ENCODE assay signal across 16 cellular contexts in the genomic region with DNA sequence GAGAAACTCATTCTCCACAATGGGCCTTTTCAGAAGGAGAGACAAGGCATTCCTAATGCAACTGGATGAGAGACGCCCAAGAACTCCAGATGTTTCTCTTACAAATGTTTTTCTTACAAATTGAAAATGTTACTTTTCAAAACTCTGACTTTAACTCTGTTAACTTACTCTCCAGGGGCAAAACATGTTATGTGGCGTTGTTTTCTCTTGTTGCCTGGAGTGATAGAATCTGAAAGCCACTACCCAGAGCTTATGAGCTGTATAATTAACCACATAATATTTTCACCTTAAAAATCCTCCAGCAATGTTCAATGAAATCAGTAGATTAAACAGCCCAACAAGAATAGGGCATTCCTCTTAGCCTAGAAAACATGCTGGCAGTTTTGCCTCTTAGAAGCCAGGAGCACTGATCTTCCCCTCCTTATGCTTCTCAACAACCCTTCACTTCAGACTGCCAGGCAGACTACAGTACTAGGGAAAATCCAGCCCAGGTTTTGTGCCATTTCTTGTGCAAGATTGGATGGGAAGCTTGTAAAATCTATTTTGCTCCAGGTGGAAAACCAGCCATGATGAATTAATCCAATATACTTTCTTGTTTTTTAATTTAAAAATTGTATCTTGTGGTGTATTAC.
DNase-seq lines count a peak whose midpoint lies in the region; ATAC-seq and TF ChIP-seq lines count a peak whose summit lies in the region.
"Had no signal": no experiment of that assay in that cellular context is flagged by ENCODE, and none has a peak within 500 bp of the region (broad histone marks: within the 10 kb centered on the region; RNA-seq: fewer than 3 reads in every experiment).

No MANE protein-coding gene starts in this region.

- no peaks in the 10 kb centered on the region for H3K27me3 ChIP-seq in parathyroid adenoma (ENCODE audit: control insufficient read depth, insufficient read depth, low read length)
- no peaks in the 10 kb centered on the region for H3K27me3 ChIP-seq in naive thymus-derived CD4-positive, alpha-beta T cell (ENCODE audit: control insufficient read depth in 2 of 2, insufficient read depth in 2 of 2, low read length in 2 of 2)
- H3K27me3 ChIP-seq: BLaER1 had no signal

- H3K4me3 ChIP-seq in parathyroid adenoma (ENCODE audit: low read depth, low read length), result no peak overlapping the region
- H3K4me3 ChIP-seq in naive thymus-derived CD4-positive, alpha-beta T cell (ENCODE audit: low read length), result no peak overlapping the region
- H3K4me3 ChIP-seq in lower leg skin (ENCODE audit: low read depth, poor library complexity, severe bottlenecking), result no peak overlapping the region
- H3K4me3 ChIP-seq: BLaER1, GM12878 had no signal

- H3K4me1 ChIP-seq in parathyroid adenoma, result no peaks in the 10 kb centered on the region
- H3K4me1 ChIP-seq in naive thymus-derived CD4-positive, alpha-beta T cell (ENCODE audit: control insufficient read depth in 2 of 2, insufficient read depth in 2 of 2, low read length in 2 of 2), result no peaks in the 10 kb centered on the region
- H3K4me1 ChIP-seq: BLaER1 had no signal

- peak overlapping the region; percentile 57 for H2AFZ ChIP-seq in parathyroid adenoma

- intact Hi-C loops in left ventricle myocardium superior (cut with micrococcal nuclease), result no loop called here
- intact Hi-C loops in Right ventricle myocardium superior (cut with DNase I), result no loop called here
- intact Hi-C loops in naive thymus-derived CD4-positive, alpha-beta T cell (cut with micrococcal nuclease), result no loop called here
- intact Hi-C loops in lower leg skin (cut with DNase I; ENCODE audit: low total_unique reads), result no loop called here

- H3K4me2 ChIP-seq in parathyroid adenoma (ENCODE audit: low read length), result no peak overlapping the region
- H3K4me2 ChIP-seq: BLaER1 had no signal

- 42 to 49% methylated on average over 2 of the region's 2 CpGs for WGBS in lower leg skin, 2 donors

- H3K9ac ChIP-seq in parathyroid adenoma, result no peak overlapping the region
- H3K9ac ChIP-seq: BLaER1 had no signal

- CTCF ChIA-PET in naive thymus-derived CD4-positive, alpha-beta T cell (lab: Charles Lee), result no interaction called here

- H3K27me3 Mint-ChIP-seq in naive thymus-derived CD4-positive, alpha-beta T cell, result no peaks in the 10 kb centered on the region
- H3K27me3 Mint-ChIP-seq: CD4-positive, alpha-beta memory T cell had no signal

- no peaks in the 10 kb centered on the region for H3K79me2 ChIP-seq in parathyroid adenoma

- no peak overlapping the region for H3K27ac Mint-ChIP-seq in naive thymus-derived CD4-positive, alpha-beta T cell
- H3K27ac Mint-ChIP-seq: CD4-positive, alpha-beta memory T cell had no signal

- DNase-seq in left ventricle myocardium superior (no peak), Right ventricle myocardium superior (no peak), fibroblast of peridontal ligament (ENCODE audit: extremely low read depth) (peak; percentile 48), lower leg skin (ENCODE audit: low spot score in 2 of 2) (no peak), NCI-H2107 (lab: John Stamatoyannopoulos, UW) (no peak)
- DNase-seq in naive thymus-derived CD4-positive, alpha-beta T cell, result no peak
- DNase-seq: 8988T; CD4-positive, alpha-beta memory T cell; DMS79 treated with DMSO at 0.1 percent for 48 hours; EL; H9 had no signal

- no peak for TF ChIP-seq POLR2A in lower leg skin (IDR thresholded peaks at IDR 0.05)

- ATAC-seq in left ventricle myocardium superior (peak; percentile 48), Right ventricle myocardium superior (ENCODE audit: poor library complexity) (no peak)
- no peak for ATAC-seq in naive thymus-derived CD4-positive, alpha-beta T cell
- ATAC-seq: GM12878, HepG2 had no signal

- peaks cover 0 to 4% (median 0%) of the 10 kb centered on the region in 5 donors for H3K36me3 Mint-ChIP-seq in naive thymus-derived CD4-positive, alpha-beta T cell
- H3K36me3 Mint-ChIP-seq: CD14-positive monocyte; CD4-positive, alpha-beta memory T cell had no signal

- POLR2A ChIA-PET in naive thymus-derived CD4-positive, alpha-beta T cell (lab: Charles Lee), result no interaction called here

- peaks cover 0 to 13% (median 0%) of the 10 kb centered on the region in 7 donors for H3K4me1 Mint-ChIP-seq in naive thymus-derived CD4-positive, alpha-beta T cell
- H3K4me1 Mint-ChIP-seq: CD14-positive monocyte had no signal

- H3K9me3 Mint-ChIP-seq in naive thymus-derived CD4-positive, alpha-beta T cell, result no peaks in the 10 kb centered on the region
- H3K9me3 Mint-ChIP-seq: CD4-positive, alpha-beta memory T cell; H9 had no signal

- no peaks in the 10 kb centered on the region for H3K36me3 ChIP-seq in parathyroid adenoma (ENCODE audit: control insufficient read depth, insufficient read depth, low read length)
- no peaks in the 10 kb centered on the region for H3K36me3 ChIP-seq in naive thymus-derived CD4-positive, alpha-beta T cell (ENCODE audit: control insufficient read depth in 2 of 3, insufficient read depth in 3 of 3, low read length in 3 of 3)
- H3K36me3 ChIP-seq: BLaER1 had no signal

- H3K9me3 ChIP-seq in parathyroid adenoma (ENCODE audit: control insufficient read depth, low read length), result no peaks in the 10 kb centered on the region
- no peaks in the 10 kb centered on the region for H3K9me3 ChIP-seq in naive thymus-derived CD4-positive, alpha-beta T cell (ENCODE audit: control insufficient read depth in 2 of 3, low read length in 3 of 3)
- H3K9me3 ChIP-seq: BLaER1 had no signal

- H3K4me3 Mint-ChIP-seq in naive thymus-derived CD4-positive, alpha-beta T cell, result no peak overlapping the region
- H3K4me3 Mint-ChIP-seq: CD14-positive monocyte; CD4-positive, alpha-beta memory T cell; H9 had no signal

- no peak overlapping the region for H3K27ac ChIP-seq in parathyroid adenoma
- H3K27ac ChIP-seq in naive thymus-derived CD4-positive, alpha-beta T cell (ENCODE audit: low read depth, low read length), result no peak overlapping the region
- H3K27ac ChIP-seq: BLaER1 had no signal

- TF ChIP-seq CTCF in parathyroid adenoma (IDR thresholded peaks at IDR 0.05), result no peak
- TF ChIP-seq CTCF in lower leg skin (IDR thresholded peaks at IDR 0.05), result no peak
